In the genomic region with DNA sequence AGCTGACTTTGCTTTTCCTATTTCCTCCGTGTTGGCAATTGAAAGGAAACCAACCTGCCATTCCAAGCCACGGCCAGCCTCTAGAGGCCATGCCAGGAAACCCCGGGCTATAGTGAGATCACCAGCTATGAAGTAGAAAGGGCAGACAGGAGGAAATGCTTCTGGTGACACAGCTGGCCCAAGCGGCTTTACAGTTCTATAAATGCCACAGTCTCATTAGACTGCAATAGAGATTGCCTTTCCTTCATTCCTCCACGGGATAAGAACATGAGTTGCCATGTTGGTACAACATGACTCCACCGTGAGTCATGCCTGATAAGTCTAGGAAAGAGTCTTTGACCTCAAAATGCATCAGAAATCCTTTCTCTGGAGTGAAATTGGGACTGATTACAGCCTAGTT, we compare ENCODE assay signal across 12 cellular contexts.
DNase-seq lines count a peak whose midpoint lies in the region; ATAC-seq and TF ChIP-seq lines count a peak whose summit lies in the region.
"Had no signal": no experiment of that assay in that cellular context is flagged by ENCODE, and none has a peak within 500 bp of the region (broad histone marks: within the 10 kb centered on the region; RNA-seq: fewer than 3 reads in every experiment).

No MANE protein-coding gene starts in this region.

- 58 to 62% methylated on average over 6 of the region's 6 CpGs for WGBS in upper lobe of left lung, 2 donors

- in situ Hi-C loops in Caki2 (cut with HindIII; ENCODE audit: low pct_unique_long_range_greater_than_20kb, low sequenced_read_pairs) = no loop called here

- H3K4me3 ChIP-seq in MG63 = no peak overlapping the region
- no peak overlapping the region for H3K4me3 ChIP-seq in choroid plexus epithelial cell (ENCODE audit: low read depth, low read length)
- H3K4me3 ChIP-seq in left lung = no peak overlapping the region
- H3K4me3 ChIP-seq in colonic mucosa = no peak overlapping the region
- no peak overlapping the region for H3K4me3 ChIP-seq in upper lobe of left lung

- TF ChIP-seq POLR2A in upper lobe of left lung (IDR thresholded peaks at IDR 0.05) = no peak

- H3K27me3 ChIP-seq in MG63 = no peaks in the 10 kb centered on the region
- H3K27me3 ChIP-seq in left lung = no peaks in the 10 kb centered on the region
- H3K27me3 ChIP-seq in colonic mucosa = no peaks in the 10 kb centered on the region
- no peaks in the 10 kb centered on the region for H3K27me3 ChIP-seq in upper lobe of left lung

- ATAC-seq in left lung (peak; percentile 23), HG03159 (IDR thresholded peaks at IDR 0.05; ENCODE audit: unreplicated experiment) (no peak), upper lobe of left lung (ENCODE audit: low FRiP score in 2 of 2) (no peak)
- ATAC-seq: activated naive CD4-positive, alpha-beta T cell treated with anti-CD3 and anti-CD28 coated beads, Interleukin-2, amount 50 U/mL, for 72 hours had no signal

- intact Hi-C loops in left lung (cut with DNase I) (no loop called here), colonic mucosa (cut with DNase I) (no loop called here)

- TF ChIP-seq EP300 in upper lobe of left lung (IDR thresholded peaks at IDR 0.05) = no peak

- H3K27ac ChIP-seq in left lung (no peak overlapping the region), colonic mucosa (no peak overlapping the region), upper lobe of left lung (no peak overlapping the region)

- H3K9me3 ChIP-seq in MG63 (no peaks in the 10 kb centered on the region), left lung (peaks cover 0 to 9% of the 10 kb centered on the region in 2 donors), colonic mucosa (no peaks in the 10 kb centered on the region), upper lobe of left lung (no peaks in the 10 kb centered on the region)

- TF ChIP-seq CTCF in choroid plexus epithelial cell (conservative IDR thresholded peaks at IDR 0.05; ENCODE audit: low read depth, low read length) = no peak
- TF ChIP-seq CTCF in left lung (IDR thresholded peaks at IDR 0.05) = no peak
- no peak for TF ChIP-seq CTCF in colonic mucosa (IDR thresholded peaks at IDR 0.05)
- TF ChIP-seq CTCF in upper lobe of left lung (IDR thresholded peaks at IDR 0.05) = no peak

- H3K9ac ChIP-seq in colonic mucosa (ENCODE audit: low read depth in 2 of 2, low read length in 2 of 2) = no peak overlapping the region

- DNase-seq in Caki2 (ENCODE audit: low read depth) = peak; percentile 59
- DNase-seq in MG63 = peak; percentile 43
- peak; percentile 2 for DNase-seq in choroid plexus epithelial cell (ENCODE audit: low read depth)
- no peak for DNase-seq in left lung
- no peak for DNase-seq in NCI-H187 treated with DMSO at 0.1 percent for 48 hours (lab: John Stamatoyannopoulos, UW)
- no peak for DNase-seq in colonic mucosa
- no peak for DNase-seq in upper lobe of left lung
- DNase-seq: NCI-H1048; NCI-H526; stimulated activated CD8-positive, alpha-beta memory T cell treated with anti-CD3 and anti-CD28 coated beads, Interleukin-4, amount 100 ng/mL, for 48 hours had no signal

- H3K36me3 ChIP-seq in MG63 = no peaks in the 10 kb centered on the region
- no peaks in the 10 kb centered on the region for H3K36me3 ChIP-seq in left lung
- H3K36me3 ChIP-seq in colonic mucosa = no peaks in the 10 kb centered on the region
- H3K36me3 ChIP-seq in upper lobe of left lung = no peaks in the 10 kb centered on the region

- no peaks in the 10 kb centered on the region for H3K4me1 ChIP-seq in left lung
- H3K4me1 ChIP-seq in colonic mucosa = no peaks in the 10 kb centered on the region
- H3K4me1 ChIP-seq in upper lobe of left lung = no peaks in the 10 kb centered on the region

Comparison
In these comparisons a context has a peak if more than half of its experiments do, and no peak if none do; other contexts are left out.
1. DNase-seq: peak in Caki2 (single experiment), MG63 (single experiment) and choroid plexus epithelial cell (single experiment); none in left lung (0 of 2), NCI-H187 treated with DMSO at 0.1 percent for 48 hours (single experiment), colonic mucosa (single experiment) and upper lobe of left lung (0 of 2).